8 cellular contexts compared by ENCODE assay signal in genomic region chr5:157252741-157253465, GRCh38. TPM values are rescaled to one million over a fixed set of nuclear protein-coding genes. Genes with fewer than 3 reads are reported as not detected.
DNase-seq lines count a peak whose midpoint lies in the region; ATAC-seq and TF ChIP-seq lines count a peak whose summit lies in the region.

No MANE protein-coding gene starts in this region.

- no peaks in the 10 kb centered on the region for H3K9me3 Mint-ChIP-seq in activated T-helper 2 cell treated with anti-CD3 and anti-CD28 coated beads, Interferon-gamma antibody, Interleukin-2, Interleukin-4, amounts not matched to agents 10 μg/mL and 5 μg/mL and 100 μg/mL, durations not matched to agents 14 hours and 24 hours and 36 hours
- H3K9me3 Mint-ChIP-seq in natural killer cell treated with Interleukin-12 subunit alpha and Interleukin-12 subunit beta and Interleukin-15 and Interleukin-18, amount 100 ng/mL, for 72 hours, result no peaks in the 10 kb centered on the region

- peaks cover 27% of the 10 kb centered on the region for H3K4me1 ChIP-seq in KMS-11 (ENCODE audit: low read depth, poor library complexity, severe bottlenecking)

- no peak overlapping the region for H3K4me3 ChIP-seq in KMS-11 (IDR thresholded peaks at IDR 0.05; ENCODE audit: insufficient read depth, low read depth, low read length)

- DNase-seq in GM10266 (ENCODE audit: extremely low spot score) (peak; percentile 50), DMS114 treated with DMSO at 0.1 percent for 48 hours (lab: John Stamatoyannopoulos, UW; ENCODE audit: unreplicated experiment) (no peak), HT-29 (ENCODE audit: low spot score) (no peak), hepatic stellate cell (ENCODE audit: low spot score) (no peak)
- peak; percentile 72 for DNase-seq in activated T-helper 2 cell treated with anti-CD3 and anti-CD28 coated beads, Interferon-gamma antibody, Interleukin-2, Interleukin-4, amounts not matched to agents 10 μg/mL and 5 μg/mL and 100 μg/mL, durations not matched to agents 14 hours and 24 hours and 36 hours (ENCODE audit: low spot score)
- DNase-seq in natural killer cell treated with Interleukin-12 subunit alpha and Interleukin-12 subunit beta and Interleukin-15 and Interleukin-18, amount 100 ng/mL, for 72 hours (ENCODE audit: low spot score), result peak; percentile 93

- peak overlapping the region; percentile 58 for H3K4me3 Mint-ChIP-seq in activated T-helper 2 cell treated with anti-CD3 and anti-CD28 coated beads, Interferon-gamma antibody, Interleukin-2, Interleukin-4, amounts not matched to agents 10 μg/mL and 5 μg/mL and 100 μg/mL, durations not matched to agents 14 hours and 24 hours and 36 hours (ENCODE audit: low read depth)
- peak overlapping the region; percentile 78 for H3K4me3 Mint-ChIP-seq in natural killer cell treated with Interleukin-12 subunit alpha and Interleukin-12 subunit beta and Interleukin-15 and Interleukin-18, amount 100 ng/mL, for 72 hours

- H4K20me1 ChIP-seq in KMS-11 (ENCODE audit: insufficient read depth), result no peaks in the 10 kb centered on the region

- intact Hi-C loops in activated T-helper 2 cell treated with anti-CD3 and anti-CD28 coated beads, Interferon-gamma antibody, Interleukin-2, Interleukin-4, amounts not matched to agents 10 μg/mL and 5 μg/mL and 100 μg/mL, durations not matched to agents 14 hours and 24 hours and 36 hours (cut with micrococcal nuclease), result loop anchor here (1.0 to 2.0 kb wide), 6 partner anchors 13 to 104 kb away; partner anchors contain the start of genes CYFIP2 and ITK

- H3K27me3 Mint-ChIP-seq in activated T-helper 2 cell treated with anti-CD3 and anti-CD28 coated beads, Interferon-gamma antibody, Interleukin-2, Interleukin-4, amounts not matched to agents 10 μg/mL and 5 μg/mL and 100 μg/mL, durations not matched to agents 14 hours and 24 hours and 36 hours (ENCODE audit: low read depth), result no peaks in the 10 kb centered on the region
- H3K27me3 Mint-ChIP-seq in natural killer cell treated with Interleukin-12 subunit alpha and Interleukin-12 subunit beta and Interleukin-15 and Interleukin-18, amount 100 ng/mL, for 72 hours, result no peaks in the 10 kb centered on the region

- H3K27me3 ChIP-seq in KMS-11 (ENCODE audit: insufficient read depth, low read depth), result no peaks in the 10 kb centered on the region

- ATAC-seq in GM21619 (IDR thresholded peaks at IDR 0.05; ENCODE audit: unreplicated experiment), result peak; percentile 95
- peak; percentile 93 for ATAC-seq in natural killer cell treated with Interleukin-12 subunit alpha and Interleukin-12 subunit beta and Interleukin-15 and Interleukin-18, amount 100 ng/mL, for 72 hours

- H3K4me2 ChIP-seq in KMS-11, result peak overlapping the region; percentile 33; the same call in 1 of the 2 replicates

- no peaks in the 10 kb centered on the region for H3K79me2 ChIP-seq in KMS-11 (ENCODE audit: insufficient read depth, low read depth)

- peaks cover 91% of the 10 kb centered on the region for H3K36me3 Mint-ChIP-seq in activated T-helper 2 cell treated with anti-CD3 and anti-CD28 coated beads, Interferon-gamma antibody, Interleukin-2, Interleukin-4, amounts not matched to agents 10 μg/mL and 5 μg/mL and 100 μg/mL, durations not matched to agents 14 hours and 24 hours and 36 hours (ENCODE audit: low read depth)
- H3K36me3 Mint-ChIP-seq in natural killer cell treated with Interleukin-12 subunit alpha and Interleukin-12 subunit beta and Interleukin-15 and Interleukin-18, amount 100 ng/mL, for 72 hours, result peaks cover 61% of the 10 kb centered on the region

- H3K4me1 Mint-ChIP-seq in activated T-helper 2 cell treated with anti-CD3 and anti-CD28 coated beads, Interferon-gamma antibody, Interleukin-2, Interleukin-4, amounts not matched to agents 10 μg/mL and 5 μg/mL and 100 μg/mL, durations not matched to agents 14 hours and 24 hours and 36 hours (ENCODE audit: low read depth), result peaks cover 92% of the 10 kb centered on the region
- peaks cover 85 to 94% of the 10 kb centered on the region in 2 donors for H3K4me1 Mint-ChIP-seq in natural killer cell treated with Interleukin-12 subunit alpha and Interleukin-12 subunit beta and Interleukin-15 and Interleukin-18, amount 100 ng/mL, for 72 hours (ENCODE audit: low read depth in 2 of 2)

- H2AFZ ChIP-seq in KMS-11 (ENCODE audit: low read depth), result peak overlapping the region; percentile 44

- peak overlapping the region; percentile 95 for H3K27ac Mint-ChIP-seq in activated T-helper 2 cell treated with anti-CD3 and anti-CD28 coated beads, Interferon-gamma antibody, Interleukin-2, Interleukin-4, amounts not matched to agents 10 μg/mL and 5 μg/mL and 100 μg/mL, durations not matched to agents 14 hours and 24 hours and 36 hours
- H3K27ac Mint-ChIP-seq in natural killer cell treated with Interleukin-12 subunit alpha and Interleukin-12 subunit beta and Interleukin-15 and Interleukin-18, amount 100 ng/mL, for 72 hours, result peak overlapping the region; percentile 87 to 91

- H3K27ac ChIP-seq in KMS-11, result peak overlapping the region; percentile 40; the same call in 1 of the 2 replicates

- TF ChIP-seq CTCF in GM10266 (IDR thresholded peaks at IDR 0.05; ENCODE audit: control insufficient read depth, insufficient read depth, low read depth, missing control alignments) (no peak), KMS-11 (conservative IDR thresholded peaks at IDR 0.05; ENCODE audit: low read depth, low read length) (no peak)

- no peaks in the 10 kb centered on the region for H3K36me3 ChIP-seq in KMS-11 (ENCODE audit: insufficient read depth)

- H3K9ac ChIP-seq in KMS-11, result no peak overlapping the region

RNA-seq across cellular contexts. Expression of gene CYFIP2, which starts 13.0 kb away (rescaled TPM):
- total RNA-seq in activated T-helper 2 cell treated with anti-CD3 and anti-CD28 coated beads, Interferon-gamma antibody, Interleukin-2, Interleukin-4, amounts not matched to agents 10 μg/mL and 5 μg/mL and 100 μg/mL, durations not matched to agents 14 hours and 24 hours and 36 hours, result 171 and 182 TPM in 2 replicates
- total RNA-seq in natural killer cell treated with Interleukin-12 subunit alpha and Interleukin-12 subunit beta and Interleukin-15 and Interleukin-18, amount 100 ng/mL, for 72 hours, result 100 to 1,000 TPM; 282 to 424 TPM
- total RNA-seq in HT-29 (2014; rRNA removed; shearing (Covaris generic)), result 14.8 and 14.9 TPM in 2 replicates

Comparison
In these comparisons a context has a peak if more than half of its experiments do, and no peak if none do; other contexts are left out.
1. DNase-seq: peak in GM10266 (single experiment), activated T-helper 2 cell treated with anti-CD3 and anti-CD28 coated beads, Interferon-gamma antibody, Interleukin-2, Interleukin-4, amounts not matched to agents 10 μg/mL and 5 μg/mL and 100 μg/mL, durations not matched to agents 14 hours and 24 hours and 36 hours (single experiment) and natural killer cell treated with Interleukin-12 subunit alpha and Interleukin-12 subunit beta and Interleukin-15 and Interleukin-18, amount 100 ng/mL, for 72 hours (single experiment); none in DMS114 treated with DMSO at 0.1 percent for 48 hours (single experiment), HT-29 (single experiment) and hepatic stellate cell (single experiment).
2. RNA of gene CYFIP2, which starts 13.0 kb away (total RNA-seq): 282 to 424 TPM in natural killer cell treated with Interleukin-12 subunit alpha and Interleukin-12 subunit beta and Interleukin-15 and Interleukin-18, amount 100 ng/mL, for 72 hours and 171 to 182 TPM in activated T-helper 2 cell treated with anti-CD3 and anti-CD28 coated beads, Interferon-gamma antibody, Interleukin-2, Interleukin-4, amounts not matched to agents 10 μg/mL and 5 μg/mL and 100 μg/mL, durations not matched to agents 14 hours and 24 hours and 36 hours; 14.8 to 14.9 TPM in HT-29; every median in the first group is over 10 times any median in the second.